26 cellular contexts compared by ENCODE assay signal in genomic region chr10:67955614-67956013, GRCh38.
A peak's percentile ranks its signal among the peaks of the same experiment; 100 is the strongest.
DNase-seq lines count a peak whose midpoint lies in the region; ATAC-seq, FAIRE-seq and TF ChIP-seq lines count a peak whose summit lies in the region.
"Had no signal": no experiment of that assay in that cellular context is flagged by ENCODE, and none has a peak within 500 bp of the region (broad histone marks: within the 10 kb centered on the region; RNA-seq: fewer than 3 reads in every experiment).

No MANE protein-coding gene starts in this region.

- H3K4me3 Mint-ChIP-seq in immature natural killer cell = no peak overlapping the region
- no peak overlapping the region for H3K4me3 Mint-ChIP-seq in CD4-positive, alpha-beta T cell
- H3K4me3 Mint-ChIP-seq: CD14-positive monocyte; CD4-positive, CD25-positive, alpha-beta regulatory T cell; CD8-positive, alpha-beta T cell had no signal

- no peaks in the 10 kb centered on the region for H3K79me2 ChIP-seq in K562 (ENCODE audit: control insufficient read depth, insufficient read depth, low read length)

- no peaks in the 10 kb centered on the region for H3K9me3 Mint-ChIP-seq in immature natural killer cell
- no peaks in the 10 kb centered on the region for H3K9me3 Mint-ChIP-seq in CD4-positive, alpha-beta T cell
- H3K9me3 Mint-ChIP-seq: CD14-positive monocyte; CD4-positive, CD25-positive, alpha-beta regulatory T cell; CD8-positive, alpha-beta T cell had no signal

- no peak for FAIRE-seq in K562 (lab: Jason Lieb, UNC)
- FAIRE-seq: GM12878, GM12892, GM18507 had no signal

- POLR2A ChIA-PET in HEK293 (lab: Yijun Ruan, JAX) (no interaction called here), K562 (lab: Yijun Ruan, JAX) (no interaction called here)
- POLR2A ChIA-PET in CD4-positive, alpha-beta T cell (lab: Charles Lee) = no interaction called here

- H3K36me3 ChIP-seq in HEK293 (ENCODE audit: control insufficient read depth in 2 of 2, insufficient read depth in 1 of 2, low read length in 2 of 2) (peaks cover 7 to 15% of the 10 kb centered on the region in 2 experiments; a peak in 2 of 3 replicates), K562 (ENCODE audit: control insufficient read depth, insufficient read depth, low read length) (peaks cover 12% of the 10 kb centered on the region; the same call in 2 of the 3 replicates)
- H3K36me3 ChIP-seq: BE2C had no signal

- H3K9me1 ChIP-seq in K562 (ENCODE audit: control insufficient read depth, insufficient read depth, low read length) = no peaks in the 10 kb centered on the region

- TF ChIP-seq RAD21 in K562 (CRISPR knock-in tag; conservative IDR thresholded peaks at IDR 0.05 in 1 of 2, IDR thresholded peaks at IDR 0.05 in 1 of 2) = no peak

- H3K27ac ChIP-seq in HEK293 (ENCODE audit: extremely low read depth, low read depth, low read length) (no peak overlapping the region), VCaP (peak overlapping the region; percentile 73), K562 (ENCODE audit: extremely low read depth, low read depth, low read length) (no peak overlapping the region)
- no peak overlapping the region for H3K27ac ChIP-seq in CD4-positive, alpha-beta T cell (ENCODE audit: low read depth, low read length)
- H3K27ac ChIP-seq: BLaER1 had no signal

- ATAC-seq in K562 (no peak), GM21390 (IDR thresholded peaks at IDR 0.05; ENCODE audit: unreplicated experiment) (no peak), HG02763 (IDR thresholded peaks at IDR 0.05; ENCODE audit: unreplicated experiment) (no peak)
- ATAC-seq in CD4-positive, alpha-beta T cell (ENCODE audit: poor library complexity) = no peak
- ATAC-seq: CD8-positive, alpha-beta T cell; GM12878 had no signal

- no peak overlapping the region for H3K4me2 ChIP-seq in K562 (ENCODE audit: insufficient read depth, low read length)
- H3K4me2 ChIP-seq: BLaER1 had no signal

- intact Hi-C loops in K562 (cut with micrococcal nuclease) = no loop called here
- intact Hi-C loops in CD4-positive, alpha-beta T cell (cut with DNase I, micrococcal nuclease) = no loop called here

- no peak for TF ChIP-seq CTCF in HEK293 (tag by site-specific recombination; IDR thresholded peaks at IDR 0.05)
- no peak for TF ChIP-seq CTCF in VCaP (conservative IDR thresholded peaks at IDR 0.05)
- no peak for TF ChIP-seq CTCF in K562 (IDR thresholded peaks at IDR 0.05 in 2 of 3, conservative IDR thresholded peaks at IDR 0.05 in 1 of 3; ENCODE audit: insufficient read depth in 2 of 3, low read depth in 1 of 3, low read length in 3 of 3)
- TF ChIP-seq CTCF in CD4-positive, alpha-beta T cell (IDR thresholded peaks at IDR 0.05) = no peak

- no peak overlapping the region for H3K27ac Mint-ChIP-seq in immature natural killer cell
- H3K27ac Mint-ChIP-seq in CD4-positive, alpha-beta T cell = no peak overlapping the region
- H3K27ac Mint-ChIP-seq: CD8-positive, alpha-beta T cell had no signal

- TF ChIP-seq POLR2A in K562 (conservative IDR thresholded peaks at IDR 0.05) = no peak

- DNase-seq in K562 (ENCODE audit: extremely low read depth in 1 of 4, low spot score in 3 of 4) = no peak
- no peak for DNase-seq in immature natural killer cell
- no peak for DNase-seq in CD4-positive, alpha-beta T cell
- DNase-seq: 8988T; ACHN; BE2C; C1 segment of cervical spinal cord; CD4-positive, CD25-positive, alpha-beta regulatory T cell; CD8-positive, alpha-beta T cell; COR-L47; DMS 273 treated with DMSO at 0.1 percent for 48 hours; DMS153; DMS53; DMS79; DND-41; EL; GDM1 had no signal

- H3K4me3 ChIP-seq in HEK293 (ENCODE audit: low read depth, low read length) (no peak overlapping the region), K562 (no peak overlapping the region)
- H3K4me3 ChIP-seq: BLaER1, GM12878 had no signal

- H2AFZ ChIP-seq in K562 (ENCODE audit: low read depth, low read length) = no peak overlapping the region

- peaks cover 0 to 1% (median 0%) of the 10 kb centered on the region in 3 donors for H3K27me3 Mint-ChIP-seq in immature natural killer cell (ENCODE audit: low read depth in 3 of 3)
- H3K27me3 Mint-ChIP-seq in CD4-positive, alpha-beta T cell = no peaks in the 10 kb centered on the region
- H3K27me3 Mint-ChIP-seq: CD4-positive, CD25-positive, alpha-beta regulatory T cell had no signal

- no peak overlapping the region for H3K9ac ChIP-seq in K562 (ENCODE audit: insufficient read depth in 1 of 2, low read depth in 2 of 2, low read length in 2 of 2)
- H3K9ac ChIP-seq: BLaER1 had no signal

- CTCF ChIA-PET in HEK293 (lab: Yijun Ruan, JAX) = no interaction called here
- CTCF ChIA-PET in K562 (lab: Yijun Ruan, JAX; ENCODE audit: low intra/inter-chr PET ratio) = no interaction called here
- CTCF ChIA-PET in CD4-positive, alpha-beta T cell (lab: Charles Lee) = no interaction called here

- no peaks in the 10 kb centered on the region for H3K4me1 Mint-ChIP-seq in immature natural killer cell
- no peaks in the 10 kb centered on the region for H3K4me1 Mint-ChIP-seq in CD4-positive, alpha-beta T cell (ENCODE audit: low read depth)
- H3K4me1 Mint-ChIP-seq: CD14-positive monocyte had no signal

- H3K4me1 ChIP-seq in HEK293 (ENCODE audit: control insufficient read depth, insufficient read depth, low read length) (no peaks in the 10 kb centered on the region), K562 (replicated peaks in 1 of 2; ENCODE audit: control insufficient read depth in 2 of 2, insufficient read depth in 2 of 2, low read length in 2 of 2) (no peaks in the 10 kb centered on the region)
- H3K4me1 ChIP-seq: BE2C, BLaER1 had no signal

- no peaks in the 10 kb centered on the region for H3K27me3 ChIP-seq in K562 (ENCODE audit: control insufficient read depth in 2 of 2, insufficient read depth in 2 of 2, low read length in 2 of 2)
- no peaks in the 10 kb centered on the region for H3K27me3 ChIP-seq in CD4-positive, alpha-beta T cell (ENCODE audit: control insufficient read depth, insufficient read depth, low read length)
- H3K27me3 ChIP-seq: BE2C, BLaER1 had no signal

- in situ Hi-C loops in K562 (cut with MboI) = no loop called here

- peaks cover 6 to 17% (median 10%) of the 10 kb centered on the region in 3 donors for H3K36me3 Mint-ChIP-seq in immature natural killer cell
- H3K36me3 Mint-ChIP-seq in CD4-positive, alpha-beta T cell (ENCODE audit: low read depth) = peaks cover 55% of the 10 kb centered on the region

- no peaks in the 10 kb centered on the region for H4K20me1 ChIP-seq in K562 (replicated peaks; ENCODE audit: control insufficient read depth, insufficient read depth, low read length)
- H4K20me1 ChIP-seq: BLaER1 had no signal

- no peak for TF ChIP-seq EP300 in K562 (IDR thresholded peaks at IDR 0.05; ENCODE audit: low read length)

- no peaks in the 10 kb centered on the region for H3K9me3 ChIP-seq in HEK293 (ENCODE audit: control insufficient read depth, insufficient read depth, low read depth, low read length)
- H3K9me3 ChIP-seq in K562 (replicated peaks; ENCODE audit: control insufficient read depth, insufficient read depth, low read depth, low read length) = no peaks in the 10 kb centered on the region
- no peaks in the 10 kb centered on the region for H3K9me3 ChIP-seq in CD4-positive, alpha-beta T cell (ENCODE audit: control insufficient read depth, low read length)
- H3K9me3 ChIP-seq: BE2C, BLaER1 had no signal

- no TSS peak for BruUV-seq in K562 (replicated peaks; lab: Mats Ljungman, UMichigan)

- WGBS in K562 (ENCODE audit: insufficient coverage, low coverage, missing lambda C conversion rate) = 91% methylated on average over 6 of the region's 6 CpGs

TF ChIP-seq in K562, 482 proteins besides CTCF, POLR2A, EP300 and RAD21 (continues in another document):
- TF ChIP-seq, protein P1, sequence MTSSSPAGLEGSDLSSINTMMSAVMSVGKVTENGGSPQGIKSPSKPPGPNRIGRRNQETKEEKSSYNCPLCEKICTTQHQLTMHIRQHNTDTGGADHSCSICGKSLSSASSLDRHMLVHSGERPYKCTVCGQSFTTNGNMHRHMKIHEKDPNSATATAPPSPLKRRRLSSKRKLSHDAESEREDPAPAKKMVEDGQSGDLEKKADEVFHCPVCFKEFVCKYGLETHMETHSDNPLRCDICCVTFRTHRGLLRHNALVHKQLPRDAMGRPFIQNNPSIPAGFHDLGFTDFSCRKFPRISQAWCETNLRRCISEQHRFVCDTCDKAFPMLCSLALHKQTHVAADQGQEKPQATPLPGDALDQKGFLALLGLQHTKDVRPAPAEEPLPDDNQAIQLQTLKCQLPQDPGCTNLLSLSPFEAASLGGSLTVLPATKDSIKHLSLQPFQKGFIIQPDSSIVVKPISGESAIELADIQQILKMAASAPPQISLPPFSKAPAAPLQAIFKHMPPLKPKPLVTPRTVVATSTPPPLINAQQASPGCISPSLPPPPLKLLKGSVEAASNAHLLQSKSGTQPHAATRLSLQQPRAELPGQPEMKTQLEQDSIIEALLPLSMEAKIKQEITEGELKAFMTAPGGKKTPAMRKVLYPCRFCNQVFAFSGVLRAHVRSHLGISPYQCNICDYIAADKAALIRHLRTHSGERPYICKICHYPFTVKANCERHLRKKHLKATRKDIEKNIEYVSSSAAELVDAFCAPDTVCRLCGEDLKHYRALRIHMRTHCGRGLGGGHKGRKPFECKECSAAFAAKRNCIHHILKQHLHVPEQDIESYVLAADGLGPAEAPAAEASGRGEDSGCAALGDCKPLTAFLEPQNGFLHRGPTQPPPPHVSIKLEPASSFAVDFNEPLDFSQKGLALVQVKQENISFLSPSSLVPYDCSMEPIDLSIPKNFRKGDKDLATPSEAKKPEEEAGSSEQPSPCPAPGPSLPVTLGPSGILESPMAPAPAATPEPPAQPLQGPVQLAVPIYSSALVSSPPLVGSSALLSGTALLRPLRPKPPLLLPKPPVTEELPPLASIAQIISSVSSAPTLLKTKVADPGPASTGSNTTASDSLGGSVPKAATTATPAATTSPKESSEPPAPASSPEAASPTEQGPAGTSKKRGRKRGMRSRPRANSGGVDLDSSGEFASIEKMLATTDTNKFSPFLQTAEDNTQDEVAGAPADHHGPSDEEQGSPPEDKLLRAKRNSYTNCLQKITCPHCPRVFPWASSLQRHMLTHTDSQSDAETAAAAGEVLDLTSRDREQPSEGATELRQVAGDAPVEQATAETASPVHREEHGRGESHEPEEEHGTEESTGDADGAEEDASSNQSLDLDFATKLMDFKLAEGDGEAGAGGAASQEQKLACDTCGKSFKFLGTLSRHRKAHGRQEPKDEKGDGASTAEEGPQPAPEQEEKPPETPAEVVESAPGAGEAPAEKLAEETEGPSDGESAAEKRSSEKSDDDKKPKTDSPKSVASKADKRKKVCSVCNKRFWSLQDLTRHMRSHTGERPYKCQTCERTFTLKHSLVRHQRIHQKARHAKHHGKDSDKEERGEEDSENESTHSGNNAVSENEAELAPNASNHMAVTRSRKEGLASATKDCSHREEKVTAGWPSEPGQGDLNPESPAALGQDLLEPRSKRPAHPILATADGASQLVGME (CRISPR knock-in tag; IDR thresholded peaks at IDR 0.05) = no peak
- TF ChIP-seq ZNF707 (CRISPR knock-in tag; conservative IDR thresholded peaks at IDR 0.05) (no peak), EZH2 (IDR thresholded peaks at IDR 0.05; ENCODE audit: borderline replicate concordance, low read depth, low read length) (no peak), FOXJ3 (CRISPR knock-in tag; IDR thresholded peaks at IDR 0.05) (no peak), ATF7 (IDR thresholded peaks at IDR 0.05) (peak; percentile 75), FOXK2 (conservative IDR thresholded peaks at IDR 0.05 in 1 of 2, IDR thresholded peaks at IDR 0.05 in 1 of 2; ENCODE audit: low read depth in 2 of 2) (peak in 1 of 2 experiments; percentile 60; a peak in 1 of 4 replicates)

Comparison
In these comparisons a context has a peak if more than half of its experiments do, and no peak if none do; other contexts are left out.
1. Of the 44 proteins assayed by ChIP-seq in both K562 and HEK293: peak only in K562: none; only in HEK293: none; in both: PRDM10; in neither: 43.